In genomic region chr17:81346090-81346907, GRCh38 we compare ENCODE assay signal across 8 cellular contexts. TPM values are rescaled to one million over a fixed set of nuclear protein-coding genes. Genes with fewer than 3 reads are reported as not detected.
DNase-seq lines count a peak whose midpoint lies in the region; ATAC-seq, FAIRE-seq and TF ChIP-seq lines count a peak whose summit lies in the region.

No MANE protein-coding gene starts in this region.

- in situ Hi-C loops in G401 (cut with HindIII; ENCODE audit: low sequenced_read_pairs), result no loop called here

- H3K4me3 ChIP-seq in pancreas (peak overlapping the region; percentile 19 to 86 (median 60)), thymus (ENCODE audit: low read length) (peak overlapping the region; percentile 65)

- intact Hi-C loops in Right ventricle myocardium inferior (cut with DNase I), result loop anchor here (2.0 kb wide), 1 partner anchor 143 kb away; no protein-coding TSS in a partner anchor
- intact Hi-C loops in pancreas (cut with DNase I), result no loop called here

- H3K27me3 ChIP-seq in pancreas (no peaks in the 10 kb centered on the region), thymus (ENCODE audit: control insufficient read depth, insufficient read depth) (peaks cover 61% of the 10 kb centered on the region)

- no peak overlapping the region for H3K27ac Mint-ChIP-seq in activated naive CD8-positive, alpha-beta T cell treated with anti-CD3 and anti-CD28 coated beads, Interleukin-2, amount 10 ng/mL, durations not matched to agents 7 days and 5 days

- 2% methylated on average over 74 to 91 of the region's 91 CpGs for WGBS in pancreas, 2 donors
- 6% methylated on average over 91 of the region's 91 CpGs for WGBS in thymus

- H3K9me3 Mint-ChIP-seq in activated naive CD8-positive, alpha-beta T cell treated with anti-CD3 and anti-CD28 coated beads, Interleukin-2, amount 10 ng/mL, durations not matched to agents 7 days and 5 days, result no peaks in the 10 kb centered on the region

- no peaks in the 10 kb centered on the region for H3K36me3 ChIP-seq in pancreas
- H3K36me3 ChIP-seq in thymus (ENCODE audit: control insufficient read depth, insufficient read depth), result no peaks in the 10 kb centered on the region

- H3K4me3 Mint-ChIP-seq in activated naive CD8-positive, alpha-beta T cell treated with anti-CD3 and anti-CD28 coated beads, Interleukin-2, amount 10 ng/mL, durations not matched to agents 7 days and 5 days, result peak overlapping the region; percentile 64

- H3K9me3 ChIP-seq in pancreas (no peaks in the 10 kb centered on the region), thymus (ENCODE audit: control insufficient read depth) (no peaks in the 10 kb centered on the region)

- peaks cover 49% of the 10 kb centered on the region for H3K27me3 Mint-ChIP-seq in activated naive CD8-positive, alpha-beta T cell treated with anti-CD3 and anti-CD28 coated beads, Interleukin-2, amount 10 ng/mL, durations not matched to agents 7 days and 5 days

- H3K36me3 Mint-ChIP-seq in activated naive CD8-positive, alpha-beta T cell treated with anti-CD3 and anti-CD28 coated beads, Interleukin-2, amount 10 ng/mL, durations not matched to agents 7 days and 5 days, result no peaks in the 10 kb centered on the region

- ATAC-seq in HG02571 (IDR thresholded peaks at IDR 0.05; ENCODE audit: unreplicated experiment), result peak; percentile 67
- ATAC-seq in activated naive CD8-positive, alpha-beta T cell treated with anti-CD3 and anti-CD28 coated beads, Interleukin-2, amount 10 ng/mL, durations not matched to agents 7 days and 5 days (ENCODE audit: low read depth), result peak; percentile 84
- peak; percentile 91 for ATAC-seq in Right ventricle myocardium inferior
- peak; percentile 64 to 80 (median 72) for ATAC-seq in pancreas

- H3K4me1 ChIP-seq in pancreas (peaks cover 0 to 29% (median 16%) of the 10 kb centered on the region in 3 donors), thymus (ENCODE audit: control insufficient read depth, insufficient read depth, low read length) (peaks cover 20% of the 10 kb centered on the region)

- no peak for FAIRE-seq in pancreas (lab: Jason Lieb, UNC)

- H3K27ac ChIP-seq in pancreas, result peak overlapping the region; percentile 66 to 98 (median 88)
- H3K27ac ChIP-seq in thymus (ENCODE audit: low read depth), result peak overlapping the region; percentile 25

- H3K4me1 Mint-ChIP-seq in activated naive CD8-positive, alpha-beta T cell treated with anti-CD3 and anti-CD28 coated beads, Interleukin-2, amount 10 ng/mL, durations not matched to agents 7 days and 5 days, result peaks cover 10% of the 10 kb centered on the region

- no peak for TF ChIP-seq CTCF in pancreas (IDR thresholded peaks at IDR 0.05)

- DNase-seq in G401 (ENCODE audit: low spot score) (peak; percentile 97), NCI-H1105 treated with DMSO at 0.1 percent for 48 hours (lab: John Stamatoyannopoulos, UW) (peak; percentile 90), SKM-1 treated with dmso at 0.1 percent for 144 hours (lab: John Stamatoyannopoulos, UW; ENCODE audit: unreplicated experiment) (peak; percentile 92), Right ventricle myocardium inferior (ENCODE audit: missing footprints) (peak; percentile 100), pancreas (peak; percentile 98 to 100 (median 99))
- DNase-seq in activated naive CD8-positive, alpha-beta T cell treated with anti-CD3 and anti-CD28 coated beads, Interleukin-2, amount 10 ng/mL, durations not matched to agents 7 days and 5 days, result peak; percentile 96

- POLR2A ChIA-PET in activated naive CD8-positive, alpha-beta T cell treated with anti-CD3 and anti-CD28 coated beads, Interleukin-2, amount 10 ng/mL, durations not matched to agents 7 days and 5 days (lab: Charles Lee), result interaction anchor here (0.6 to 1.1 kb wide), 4 partner anchors 9 to 167 kb away, joined by 3 to 4 read pairs (median 3); no protein-coding TSS in a partner anchor

RNA-seq across cellular contexts. Expression of gene BAHCC1, which starts 49.0 kb away (rescaled TPM):
- 5.3 and 9.6 TPM in 2 replicates for total RNA-seq in G401 (2014; rRNA removed; shearing (Covaris generic))
- total RNA-seq in activated naive CD8-positive, alpha-beta T cell treated with anti-CD3 and anti-CD28 coated beads, Interleukin-2, amount 10 ng/mL, durations not matched to agents 7 days and 5 days, result 1 to 10 TPM in 1 of 2 experiments, under 1 TPM in 1; 0.86 to 1.0 TPM
- total RNA-seq in Right ventricle myocardium inferior (9.9 TPM), pancreas (10 to 100 TPM in 2 of 6 donors, 1 to 10 TPM in 4; 8.0 to 11.5 (median 9.6) TPM)
- polyA plus RNA-seq in pancreas (10 to 100 TPM; 11.4 to 24.1 TPM), thymus (7.3 TPM)

RNA-seq across cellular contexts. Expression of gene SLC38A10, which starts 51.2 kb away (rescaled TPM):
- 76.9 and 90.6 TPM in 2 replicates for total RNA-seq in G401 (2014; rRNA removed; shearing (Covaris generic))
- total RNA-seq in activated naive CD8-positive, alpha-beta T cell treated with anti-CD3 and anti-CD28 coated beads, Interleukin-2, amount 10 ng/mL, durations not matched to agents 7 days and 5 days, result 10 to 100 TPM; 68.0 to 71.3 TPM
- total RNA-seq in Right ventricle myocardium inferior (44.6 TPM), pancreas (100 to 1,000 TPM in 1 of 6 donors, 10 to 100 TPM in 5; 72.8 to 119 (median 95.7) TPM)
- polyA plus RNA-seq in pancreas (100 to 1,000 TPM; 138 to 190 TPM), thymus (63.6 TPM)

Comparison
In these comparisons a context has a peak if more than half of its experiments do, and no peak if none do; other contexts are left out.
1. Peak in every context shown above with its lines: DNase-seq, ATAC-seq, H3K4me3 ChIP-seq and H3K27ac ChIP-seq.